Comparison of ENCODE assay signal across 18 cellular contexts in genomic region chr13:101140087-101140770, GRCh38.
"Had no signal": no experiment of that assay in that cellular context is flagged by ENCODE, and none has a peak within 500 bp of the region (broad histone marks: within the 10 kb centered on the region; RNA-seq: fewer than 3 reads in every experiment).

No MANE protein-coding gene starts in this region.

- H3K79me2 ChIP-seq: parathyroid adenoma had no signal

- FAIRE-seq: islet of Langerhans had no signal

- H2AFZ ChIP-seq: parathyroid adenoma had no signal

- H3K4me1 Mint-ChIP-seq: memory B cell; naive thymus-derived CD4-positive, alpha-beta T cell had no signal

- H3K4me3 ChIP-seq: gastroesophageal sphincter, mucosa of descending colon, skin epidermis, tibial artery, uterus had no signal

- H3K36me3 Mint-ChIP-seq: naive thymus-derived CD4-positive, alpha-beta T cell had no signal

- H3K27ac ChIP-seq: brain microvascular endothelial cell, gastroesophageal sphincter, parathyroid adenoma, skin epidermis, tibial artery, uterus had no signal

- H3K27ac Mint-ChIP-seq: dendritic cell treated with granulocyte-macrophage colony-stimulating factor and Interleukin-4, amounts not matched to agents 40 ng/mL and 50 ng/mL, for 4 days; memory B cell; naive thymus-derived CD4-positive, alpha-beta T cell had no signal

- ATAC-seq: gastroesophageal sphincter; left colon; mucosa of descending colon; naive thymus-derived CD4-positive, alpha-beta T cell had no signal

- H3K36me3 ChIP-seq: brain microvascular endothelial cell, gastroesophageal sphincter, uterus had no signal

- H3K9me3 ChIP-seq: gastroesophageal sphincter, mucosa of descending colon, tibial artery, uterus had no signal

- H3K4me3 Mint-ChIP-seq: dendritic cell treated with granulocyte-macrophage colony-stimulating factor and Interleukin-4, amounts not matched to agents 40 ng/mL and 50 ng/mL, for 4 days; memory B cell; naive thymus-derived CD4-positive, alpha-beta T cell had no signal

- H3K27me3 ChIP-seq: brain microvascular endothelial cell, tibial artery, uterus had no signal

- H3K9ac ChIP-seq: parathyroid adenoma had no signal

- DNase-seq: activated CD4-positive, CD25-positive, alpha-beta regulatory T cell treated with anti-CD3 and anti-CD28 coated beads, Interleukin-2, amount 50 U/mL, for 72 hours; activated naive CD4-positive, alpha-beta T cell treated with Interleukin-2 at 50 U/mL for 16 hours; anterior cingulate cortex; brain microvascular endothelial cell; left colon; mucosa of descending colon; naive thymus-derived CD4-positive, alpha-beta T cell; stimulated activated CD4-positive, alpha-beta T cell treated with anti-CD3 and anti-CD28 coated beads, Interleukin-4, amount 100 ng/mL, for 24 hours; stimulated activated naive CD4-positive, alpha-beta T cell; T-helper 9 cell; tibial artery; uterus had no signal

- H3K9me3 Mint-ChIP-seq: dendritic cell treated with granulocyte-macrophage colony-stimulating factor and Interleukin-4, amounts not matched to agents 40 ng/mL and 50 ng/mL, for 4 days had no signal

- H3K4me1 ChIP-seq: gastroesophageal sphincter, parathyroid adenoma, tibial artery, uterus had no signal
